ENCODE assay signal across 1 cellular context in genomic region chr6:79078057-79078969, GRCh38.
TF ChIP-seq lines count a peak whose summit lies in the region.

Gene PHIP (minus strand): TSS chr6:79078254. CDS start chr6:79078068, 186 bp downstream.

TF ChIP-seq in K562, 482 proteins besides CTCF, POLR2A, EP300 and RAD21 (continued from another document and continues in another):
- peak; percentile 41 for TF ChIP-seq E2F8 (IDR thresholded peaks at IDR 0.05; ENCODE audit: low read depth, partially characterized antibody)
- no peak for TF ChIP-seq ARID3B (CRISPR knock-in tag; IDR thresholded peaks at IDR 0.05; ENCODE audit: borderline replicate concordance)
- TF ChIP-seq ETS2 (tag; IDR thresholded peaks at IDR 0.05; ENCODE audit: borderline replicate concordance, poor library complexity, severe bottlenecking) = no peak
- TF ChIP-seq YY1 (IDR thresholded peaks at IDR 0.05; ENCODE audit: borderline replicate concordance in 1 of 3, control insufficient read depth in 1 of 3, extremely low read depth in 1 of 3, insufficient read depth in 3 of 3, insufficient read length in 1 of 3, insufficient replicate concordance in 2 of 3, low read depth in 1 of 3, low read length in 2 of 3) = peak in 2 of 3 experiments; percentile 68 to 85
- TF ChIP-seq PRMT5 (CRISPR knock-in tag; IDR thresholded peaks at IDR 0.05) = no peak
- TF ChIP-seq ZBTB9 (CRISPR knock-in tag; IDR thresholded peaks at IDR 0.05) = 0 out of 2 replicates have a peak, but pooled peaks have one; percentile 72
- TF ChIP-seq PREB (CRISPR knock-in tag; IDR thresholded peaks at IDR 0.05) = no peak
- TF ChIP-seq ZNF140 (CRISPR knock-in tag; IDR thresholded peaks at IDR 0.05) = no peak
- TF ChIP-seq RERE (CRISPR knock-in tag; IDR thresholded peaks at IDR 0.05; ENCODE audit: borderline replicate concordance) = no peak
- peak; percentile 52 for TF ChIP-seq SMAD1 (IDR thresholded peaks at IDR 0.05; ENCODE audit: low read depth, low read length, partially characterized antibody)
- TF ChIP-seq JUN (IDR thresholded peaks at IDR 0.05; ENCODE audit: borderline replicate concordance, low read depth, low read length) = no peak
- no peak for TF ChIP-seq JUN (CRISPR knock-in tag; IDR thresholded peaks at IDR 0.05; ENCODE audit: borderline replicate concordance)
- no peak for TF ChIP-seq BRD9 (IDR thresholded peaks at IDR 0.05; ENCODE audit: low read depth, partially characterized antibody)
- TF ChIP-seq RBM17 (IDR thresholded peaks at IDR 0.05; ENCODE audit: borderline replicate concordance, low read depth, low read length) = no peak
- no peak for TF ChIP-seq MBD1 (CRISPR knock-in tag; IDR thresholded peaks at IDR 0.05)
- TF ChIP-seq LEF1 (IDR thresholded peaks at IDR 0.05) = no peak
- TF ChIP-seq HCFC1 (IDR thresholded peaks at IDR 0.05; ENCODE audit: low read depth, low read length) = 0 out of 2 replicates have a peak, but pooled peaks have one; percentile 12
- no peak for TF ChIP-seq JUNB (CRISPR knock-in tag; conservative IDR thresholded peaks at IDR 0.05)
- TF ChIP-seq ZNF696 (CRISPR knock-in tag; conservative IDR thresholded peaks at IDR 0.05) = no peak
- TF ChIP-seq ATF1 (CRISPR knock-in tag; IDR thresholded peaks at IDR 0.05) = no peak
- peak; percentile 93 for TF ChIP-seq ATF1 (tag; IDR thresholded peaks at IDR 0.05)
- TF ChIP-seq ZNF408 (CRISPR knock-in tag; IDR thresholded peaks at IDR 0.05; ENCODE audit: low read depth) = no peak
- peak; percentile 32 to 64; a peak in 1 of 4 replicates for TF ChIP-seq MLLT1 (IDR thresholded peaks at IDR 0.05)
- TF ChIP-seq CBX1 (IDR thresholded peaks at IDR 0.05; ENCODE audit: low read depth) = peak; percentile 54; the same call in 1 of the 2 replicates
- no peak for TF ChIP-seq ZNF121 (CRISPR knock-in tag; conservative IDR thresholded peaks at IDR 0.05)
- peak in 1 of 2 experiments; percentile 69; a peak in 3 of 4 replicates for TF ChIP-seq KDM1A (IDR thresholded peaks at IDR 0.05)
- TF ChIP-seq GABPB1 (CRISPR knock-in tag; IDR thresholded peaks at IDR 0.05) = peak; percentile 41
- TF ChIP-seq ZNF511 (CRISPR knock-in tag; IDR thresholded peaks at IDR 0.05) = peak; percentile 80; the same call in 1 of the 2 replicates
- no peak for TF ChIP-seq KLF10 (CRISPR knock-in tag; IDR thresholded peaks at IDR 0.05)
- TF ChIP-seq ZNF561 (CRISPR knock-in tag; conservative IDR thresholded peaks at IDR 0.05) = no peak
- 0 out of 2 replicates have a peak, but pooled peaks have one; percentile 19 for TF ChIP-seq RAD51 (IDR thresholded peaks at IDR 0.05; ENCODE audit: borderline replicate concordance, low read depth)
- TF ChIP-seq FOXP1 (CRISPR knock-in tag; IDR thresholded peaks at IDR 0.05) = peak; percentile 34; the same call in 1 of the 2 replicates
- TF ChIP-seq TEAD1 (CRISPR knock-in tag; IDR thresholded peaks at IDR 0.05) = peak in 1 of 2 experiments; percentile 67; a peak in 1 of 4 replicates
- no peak for TF ChIP-seq ZNF280B (CRISPR knock-in tag; IDR thresholded peaks at IDR 0.05)
- TF ChIP-seq ZNF592 (IDR thresholded peaks at IDR 0.05) = no peak
